Comparison of ENCODE assay signal across 8 cellular contexts in the genomic region with DNA sequence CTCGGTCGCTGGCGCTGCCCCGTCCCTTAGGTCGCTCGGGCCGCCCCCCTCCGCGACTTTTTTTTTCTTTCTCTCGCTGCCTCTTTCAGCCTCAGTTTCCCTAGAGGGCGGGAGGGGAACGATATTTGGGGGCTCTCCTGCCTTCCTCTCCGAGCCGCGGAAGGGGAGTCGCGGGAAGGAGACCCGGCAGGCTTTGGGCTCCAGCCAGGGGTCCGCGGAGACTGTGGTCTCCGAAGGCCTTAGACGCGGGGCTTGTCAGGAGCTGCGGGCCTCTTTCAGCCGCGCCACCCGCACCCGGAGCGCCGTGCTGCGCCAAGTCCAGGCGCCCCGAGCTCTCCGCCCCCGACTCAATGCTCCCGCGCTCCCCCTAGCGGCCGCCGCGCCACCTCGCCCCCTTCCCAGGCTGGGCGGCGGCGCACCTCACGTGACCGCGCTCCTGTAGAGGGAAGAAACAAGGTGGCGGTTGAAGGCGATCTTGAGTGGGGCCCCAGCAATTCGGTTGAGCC. TPM values are rescaled to one million over a fixed set of nuclear protein-coding genes. Genes with fewer than 3 reads are reported as not detected.
DNase-seq lines count a peak whose midpoint lies in the region; TF ChIP-seq lines count a peak whose summit lies in the region.

A gene (plus strand): TSS at position 427 of the 506 bp plus-strand sequence. CDS start 14,010 bp downstream, outside the sequence.

- H3F3A ChIP-seq in DOHH2 (ENCODE audit: control insufficient read depth, insufficient read depth) (peaks cover 23% of the 10 kb centered on the region), GM23248 (ENCODE audit: insufficient read depth) (peaks cover 25% of the 10 kb centered on the region)

- H2AK5ac ChIP-seq in neuronal stem cell (ENCODE audit: low read depth, low read length): no peak within 1 kb of the TSS

- peak within 1 kb of the TSS; percentile 55 for H3K23ac ChIP-seq in neuronal stem cell (ENCODE audit: low read depth, low read length, poor library complexity)

- DNase-seq in GM23248 (peak; percentile 88), LoVo (ENCODE audit: low spot score) (peak; percentile 79), SIG-M5 treated with dmso at 0.1 percent for 504 hours (lab: John Stamatoyannopoulos, UW; ENCODE audit: unreplicated experiment) (peak; percentile 83), activated gamma-delta T cell treated with Interleukin-2 at 50 U/mL for 16 hours (peak; percentile 85), foreskin melanocyte (peak; percentile 49), neuronal stem cell (ENCODE audit: low spot score) (peak; percentile 77)

- peak within 1 kb of the TSS; percentile 21 for H3K27ac ChIP-seq in DOHH2 (ENCODE audit: low read depth, low read length)
- peak within 1 kb of the TSS; percentile 29; the same call in 1 of the 2 replicates for H3K27ac ChIP-seq in GM23248
- peak within 1 kb of the TSS; percentile 74 for H3K27ac ChIP-seq in neuronal stem cell (replicated peaks; ENCODE audit: low read length)
- H3K27ac ChIP-seq in subcutaneous abdominal adipose tissue (ENCODE audit: low read depth, low read length): peak within 1 kb of the TSS; percentile 16

- H3K36me3 ChIP-seq in DOHH2 (ENCODE audit: control insufficient read depth, low read length) (no peaks in the 10 kb centered on the region), GM23248 (ENCODE audit: low read depth) (no peaks in the 10 kb centered on the region), neuronal stem cell (replicated peaks in 1 of 2; ENCODE audit: control insufficient read depth in 2 of 2, insufficient read depth in 2 of 2, low read length in 2 of 2) (peaks cover 2 to 25% of the 10 kb centered on the region in 2 donors), subcutaneous abdominal adipose tissue (ENCODE audit: control insufficient read depth in 5 of 5, insufficient read depth in 5 of 5, low read length in 5 of 5) (no peaks in the 10 kb centered on the region)

- H2BK5ac ChIP-seq in neuronal stem cell (ENCODE audit: low read length): peak within 1 kb of the TSS; percentile 90

- no peak within 1 kb of the TSS for H2BK120ac ChIP-seq in neuronal stem cell (ENCODE audit: low read depth, low read length)

- H3K9me2 ChIP-seq in DOHH2 (replicated peaks; ENCODE audit: control insufficient read depth, low read length): no peaks in the 10 kb centered on the region
- H3K9me2 ChIP-seq in GM23248 (ENCODE audit: insufficient read depth): no peaks in the 10 kb centered on the region

- H4K20me1 ChIP-seq in DOHH2 (ENCODE audit: control insufficient read depth, insufficient read depth, low read depth, low read length) (no peaks in the 10 kb centered on the region), GM23248 (ENCODE audit: insufficient read depth) (no peaks in the 10 kb centered on the region)

- H3K4ac ChIP-seq in neuronal stem cell (ENCODE audit: low read length): no peak within 1 kb of the TSS

- H3K4me3 ChIP-seq in DOHH2 (ENCODE audit: low read length): peak within 1 kb of the TSS; percentile 82
- peak within 1 kb of the TSS; percentile 82 for H3K4me3 ChIP-seq in GM23248
- peak within 1 kb of the TSS; percentile 93 to 100 for H3K4me3 ChIP-seq in neuronal stem cell (ENCODE audit: low read length in 2 of 2)
- H3K4me3 ChIP-seq in subcutaneous abdominal adipose tissue (ENCODE audit: low read depth in 1 of 5, low read length in 5 of 5): peak within 1 kb of the TSS; percentile 90 to 100 (median 100)

- peaks cover 42% of the 10 kb centered on the region for H3K79me2 ChIP-seq in DOHH2 (ENCODE audit: control insufficient read depth, low read length)
- peaks cover 43% of the 10 kb centered on the region for H3K79me2 ChIP-seq in GM23248 (ENCODE audit: insufficient read depth)

- peak within 1 kb of the TSS; percentile 70 for H3K4me2 ChIP-seq in DOHH2 (ENCODE audit: low read length)
- peak within 1 kb of the TSS; percentile 93 for H3K4me2 ChIP-seq in GM23248 (ENCODE audit: unreplicated experiment)
- H3K4me2 ChIP-seq in neuronal stem cell (ENCODE audit: insufficient read depth, low read length, poor library complexity, severe bottlenecking): peak within 1 kb of the TSS; percentile 82

- no peak within 1 kb of the TSS for H2BK12ac ChIP-seq in neuronal stem cell (ENCODE audit: low read length)

- WGBS in GM23248 (ENCODE audit: low coverage in 1 of 2, low lambda C conversion rate in 2 of 2, missing lambda C conversion rate in 2 of 2), 2 experiments: 1% methylated on average over 23 to 50 of the region's 51 CpGs
- no CpG with 5 or more reads among the region's 51 CpGs for WGBS in neuronal stem cell (ENCODE audit: extremely low coverage in 2 of 2, insufficient read length in 2 of 2, insufficient replicate concordance in 1 of 2), 2 donors

- in situ Hi-C loops in GM23248 (cut with MboI): no loop called here

- peak within 1 kb of the TSS; percentile 94 for H3K18ac ChIP-seq in neuronal stem cell (ENCODE audit: low read length)

- no peak within 1 kb of the TSS for H4K91ac ChIP-seq in neuronal stem cell (ENCODE audit: low read depth, low read length, poor library complexity)

- H2BK15ac ChIP-seq in neuronal stem cell (ENCODE audit: low read length): no peak within 1 kb of the TSS

- H3K9me3 ChIP-seq in DOHH2 (ENCODE audit: control insufficient read depth, insufficient read depth, low read length) (no peaks in the 10 kb centered on the region), GM23248 (ENCODE audit: low read depth) (no peaks in the 10 kb centered on the region), neuronal stem cell (replicated peaks in 1 of 2; ENCODE audit: control insufficient read depth in 2 of 2, insufficient read depth in 1 of 2, low read depth in 1 of 2, low read length in 2 of 2) (peaks cover 0 to 3% of the 10 kb centered on the region in 2 donors), subcutaneous abdominal adipose tissue (ENCODE audit: control insufficient read depth in 5 of 5, low read length in 5 of 5) (no peaks in the 10 kb centered on the region)

- H3K4me1 ChIP-seq in DOHH2 (ENCODE audit: control insufficient read depth, low read length) (peaks cover 17% of the 10 kb centered on the region), GM23248 (ENCODE audit: insufficient read depth) (no peaks in the 10 kb centered on the region; the same call in 1 of the 2 replicates), neuronal stem cell (ENCODE audit: control insufficient read depth in 2 of 2, insufficient read depth in 1 of 2, low read depth in 1 of 2, low read length in 2 of 2) (peaks cover 0 to 2% of the 10 kb centered on the region in 2 donors), subcutaneous abdominal adipose tissue (ENCODE audit: control insufficient read depth in 5 of 5, insufficient read depth in 5 of 5, low read length in 5 of 5) (peaks cover 2 to 30% (median 23%) of the 10 kb centered on the region in 5 donors)

- H4K8ac ChIP-seq in neuronal stem cell (ENCODE audit: low read depth, low read length): no peak within 1 kb of the TSS

- peak within 1 kb of the TSS; percentile 71 for H3K14ac ChIP-seq in neuronal stem cell (ENCODE audit: low read length)

- TF ChIP-seq CTCF in DOHH2 (IDR thresholded peaks at IDR 0.05; ENCODE audit: low read depth, low read length, poor library complexity, severe bottlenecking): peak; percentile 84

- peaks cover 5% of the 10 kb centered on the region; the same call in 1 of the 2 replicates for H3K27me3 ChIP-seq in DOHH2 (ENCODE audit: control insufficient read depth, low read length)
- H3K27me3 ChIP-seq in GM23248 (replicated peaks; ENCODE audit: insufficient read depth): no peaks in the 10 kb centered on the region
- H3K27me3 ChIP-seq in neuronal stem cell (ENCODE audit: control insufficient read depth in 3 of 3, insufficient read depth in 3 of 3, low read depth in 1 of 3, low read length in 3 of 3): no peaks in the 10 kb centered on the region
- no peaks in the 10 kb centered on the region for H3K27me3 ChIP-seq in subcutaneous abdominal adipose tissue (ENCODE audit: control insufficient read depth in 5 of 5, insufficient read depth in 4 of 5, low read length in 5 of 5)

- H2AFZ ChIP-seq in GM23248: peak within 1 kb of the TSS; percentile 99
- peak within 1 kb of the TSS; percentile 99 for H2AFZ ChIP-seq in neuronal stem cell (ENCODE audit: low read length)

- H3K9ac ChIP-seq in GM23248 (peak within 1 kb of the TSS; percentile 85), neuronal stem cell (ENCODE audit: low read depth, low read length, poor library complexity) (peak within 1 kb of the TSS; percentile 96), subcutaneous abdominal adipose tissue (ENCODE audit: low read length in 5 of 5) (peak within 1 kb of the TSS; percentile 73 to 90 (median 86))

- H3K79me1 ChIP-seq in neuronal stem cell (ENCODE audit: low read depth, low read length): peaks cover 4% of the 10 kb centered on the region

RNA-seq across cellular contexts. Expression of the gene that starts here (rescaled TPM):
- total RNA-seq in GM23248 (2014; rRNA removed; shearing (Covaris generic)): 2.1 and 5.1 TPM in 2 replicates
- 3.1 and 3.7 TPM in 2 replicates for polyA plus RNA-seq in GM23248 (2016; fragmentation: Nextera tagmentation; extraction: Ambion mirVana)
- 29.0 TPM for polyA plus RNA-seq in neuronal stem cell (2013, experiment 1 of 2)
- polyA plus RNA-seq in neuronal stem cell (2013, experiment 2 of 2): 26.9 TPM

Comparison
In these comparisons a context has a peak if more than half of its experiments do, and no peak if none do; other contexts are left out.
1. Peak in every context shown above with its lines: DNase-seq, H3K4me3 ChIP-seq and H3K27ac ChIP-seq.
2. H3K27ac ChIP-seq: peak in every context shown above with its lines; median percentile 74 in neuronal stem cell; 29 in GM23248; 21 in DOHH2; 16 in subcutaneous abdominal adipose tissue.